In genomic region chr1:90443340-90443739, GRCh38 we compare ENCODE assay signal across 22 cellular contexts.
DNase-seq lines count a peak whose midpoint lies in the region; ATAC-seq and TF ChIP-seq lines count a peak whose summit lies in the region.
"Had no signal": no experiment of that assay in that cellular context is flagged by ENCODE, and none has a peak within 500 bp of the region (broad histone marks: within the 10 kb centered on the region; RNA-seq: fewer than 3 reads in every experiment).

No MANE protein-coding gene starts in this region.

- H3K4me3 ChIP-seq in GM12865 (ENCODE audit: low read depth, low read length): no peak overlapping the region
- no peak overlapping the region for H3K4me3 ChIP-seq in RWPE2 (ENCODE audit: severe bottlenecking)
- no peak overlapping the region for H3K4me3 ChIP-seq in epithelial cell of esophagus (ENCODE audit: low read length)
- no peak overlapping the region for H3K4me3 ChIP-seq in coronary artery

- ATAC-seq in RWPE2 (ENCODE audit: low read depth) (peak; percentile 27; the same call in 2 of the 3 replicates), GM19463 (IDR thresholded peaks at IDR 0.05; ENCODE audit: unreplicated experiment) (no peak)
- ATAC-seq: HCT116, Panc1, SK-N-SH treated with all-trans-retinoic acid at 6 μM for 48 hours had no signal

- no peaks in the 10 kb centered on the region for H3K9me3 ChIP-seq in RWPE2 (ENCODE audit: severe bottlenecking)

- TF ChIP-seq CTCF in GM12865 (IDR thresholded peaks at IDR 0.05; ENCODE audit: insufficient read depth, low read depth, low read length, missing control alignments) (no peak), RWPE2 (IDR thresholded peaks at IDR 0.05; ENCODE audit: poor library complexity, severe bottlenecking) (no peak), epithelial cell of esophagus (IDR thresholded peaks at IDR 0.05; ENCODE audit: insufficient read depth, low read depth, low read length, missing control alignments) (no peak), coronary artery (IDR thresholded peaks at IDR 0.05) (no peak)

- H3K4me1 ChIP-seq in RWPE2 (ENCODE audit: insufficient read depth, poor library complexity, severe bottlenecking): no peaks in the 10 kb centered on the region

- DNase-seq in GM12865 (ENCODE audit: low read depth) (peak; percentile 1), RWPE2 (ENCODE audit: low spot score) (no peak), epithelial cell of esophagus (ENCODE audit: low read depth) (peak; percentile 9), myocyte (ENCODE audit: low read depth) (peak; percentile 2), coronary artery (ENCODE audit: low spot score) (no peak)
- DNase-seq in stimulated activated CD8-positive, alpha-beta memory T cell treated with anti-CD3 and anti-CD28 coated beads, Interleukin-4, amount 100 ng/mL, for 48 hours: no peak
- DNase-seq: CD8-positive, alpha-beta memory T cell; DMS153; DND-41; IMR-90; NCI-H1092; NCI-H1417 treated with DMSO at 0.1 percent for 48 hours; NCI-H1694 treated with DMSO at 0.1 percent for 48 hours; NCI-H2081; NCI-H2227 treated with DMSO at 0.1 percent for 48 hours; NCI-H526 treated with DMSO at 0.1 percent for 48 hours had no signal

- peaks cover 5% of the 10 kb centered on the region for H3K27me3 ChIP-seq in RWPE2 (ENCODE audit: insufficient read depth, poor library complexity, severe bottlenecking)

- no peaks in the 10 kb centered on the region for H3K36me3 ChIP-seq in RWPE2 (ENCODE audit: low read depth)

- H3K27ac ChIP-seq in RWPE2 (ENCODE audit: poor library complexity, severe bottlenecking) (no peak overlapping the region), coronary artery (no peak overlapping the region)
- H3K27ac ChIP-seq: C4-2B, KMS-11 had no signal

Comparison
In these comparisons a context has a peak if more than half of its experiments do, and no peak if none do; other contexts are left out.
1. DNase-seq: peak in GM12865 (single experiment), epithelial cell of esophagus (single experiment) and myocyte (single experiment); none in RWPE2 (single experiment), coronary artery (single experiment) and stimulated activated CD8-positive, alpha-beta memory T cell treated with anti-CD3 and anti-CD28 coated beads, Interleukin-4, amount 100 ng/mL, for 48 hours (single experiment).